ENCODE assay signal across 12 cellular contexts in the genomic region with DNA sequence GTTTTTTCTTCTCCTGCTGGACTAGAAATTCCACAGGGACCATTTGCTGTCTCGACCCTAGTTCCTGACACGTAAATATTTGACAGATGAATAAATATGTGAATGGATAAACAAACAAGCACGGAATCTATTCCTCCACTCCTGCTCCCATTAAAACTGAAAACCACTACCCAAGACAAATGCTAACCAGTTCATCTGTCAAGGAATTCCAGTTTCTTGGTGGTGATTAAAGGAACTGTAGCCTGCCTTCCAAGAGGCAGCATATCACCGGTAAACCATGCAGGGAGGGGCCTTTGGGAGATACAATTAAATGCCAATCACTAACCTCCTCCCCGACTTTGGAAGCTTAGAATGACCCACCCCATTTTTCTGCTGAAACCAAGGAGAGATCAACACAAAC.
"Had no signal": no experiment of that assay in that cellular context is flagged by ENCODE, and none has a peak within 500 bp of the region (broad histone marks: within the 10 kb centered on the region; RNA-seq: fewer than 3 reads in every experiment).

No MANE protein-coding gene starts in this region.

- ATAC-seq: natural killer cell had no signal

- H3K27ac ChIP-seq: ovary, thyroid gland, upper lobe of left lung, uterus had no signal

- DNase-seq: cortex of kidney; effector CD8-positive, alpha-beta T cell; foreskin melanocyte; kidney glomerular epithelial cell; natural killer cell; ovary; right cardiac atrium; stimulated activated CD4-positive, alpha-beta T cell treated with anti-CD3 and anti-CD28 coated beads, Interleukin-2, amount 100 ng/mL, for 48 hours; stimulated activated naive CD4-positive, alpha-beta T cell treated with Interleukin-2 at 50 U/mL for 16 hours; thyroid gland; upper lobe of left lung; uterus had no signal
